Comparison of ENCODE assay signal across 23 cellular contexts in the genomic region with DNA sequence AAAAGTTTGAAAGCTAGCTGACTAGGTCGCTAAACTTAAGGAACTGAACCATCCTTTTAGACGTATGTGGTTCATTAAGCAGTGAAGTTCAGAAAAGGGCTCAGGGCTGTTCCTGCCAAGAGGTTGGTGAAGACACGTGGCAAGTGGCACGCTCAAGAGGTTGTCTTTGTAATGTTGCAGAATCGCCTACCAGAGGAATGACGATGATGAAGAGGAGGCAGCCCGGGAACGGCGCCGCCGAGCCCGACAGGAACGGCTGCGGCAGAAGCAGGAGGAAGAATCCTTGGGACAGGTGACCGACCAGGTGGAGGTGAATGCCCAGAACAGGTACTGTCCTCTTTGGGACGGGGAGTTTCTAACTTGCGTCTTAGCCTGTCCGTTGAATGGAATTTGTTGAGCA.
"Had no signal": no experiment of that assay in that cellular context is flagged by ENCODE, and none has a peak within 500 bp of the region (broad histone marks: within the 10 kb centered on the region; RNA-seq: fewer than 3 reads in every experiment).

No MANE protein-coding gene starts in this region.

- H3K4me2 ChIP-seq: hepatocyte had no signal

- H3K4me1 ChIP-seq: pancreas had no signal

- FAIRE-seq: kidney, pancreas, urothelium cell line had no signal

- DNase-seq: dermis blood vessel endothelial cell; effector memory CD4-positive, alpha-beta T cell; foreskin fibroblast; gastrocnemius medialis; heart left ventricle; kidney; natural killer cell; pancreas; retina; right lobe of liver; stimulated activated CD4-positive, alpha-beta T cell treated with anti-CD3 and anti-CD28 coated beads, Interleukin-2, amount 100 ng/mL, for 24 hours; stimulated activated CD4-positive, alpha-beta T cell treated with anti-CD3 and anti-CD28 coated beads, Interleukin-4, amount 100 ng/mL, for 24 hours; stimulated activated naive CD4-positive, alpha-beta T cell treated with Interleukin-2 at 50 U/mL for 16 hours; stomach; tibial artery had no signal

- ATAC-seq: gastrocnemius medialis; heart left ventricle; left lobe of liver; natural killer cell; pancreas; right lobe of liver; stimulated activated effector memory CD8-positive, alpha-beta T cell treated with anti-CD3 and anti-CD28 coated beads, Interleukin-12 subunit alpha, Interleukin-12 subunit beta, amount 100 ng/mL, for 72 hours had no signal

- H3K27me3 ChIP-seq: gastrocnemius medialis, heart left ventricle, hepatocyte, neutrophil, pancreas, right lobe of liver, stomach, tibial artery, upper lobe of left lung had no signal

- H3K27ac ChIP-seq: gastrocnemius medialis, heart left ventricle, hepatocyte, neutrophil, pancreas, right lobe of liver, upper lobe of left lung had no signal

- H3K4me3 ChIP-seq: coronary artery, gastrocnemius medialis, heart left ventricle, hepatocyte, lung, pancreas, right lobe of liver, stomach, tibial artery, upper lobe of left lung had no signal

- H3K9me3 ChIP-seq: gastrocnemius medialis, neutrophil, pancreas, right lobe of liver, stomach, tibial artery, upper lobe of left lung had no signal

- H3K36me3 ChIP-seq: gastrocnemius medialis, neutrophil, pancreas had no signal

- H2AFZ ChIP-seq: hepatocyte had no signal
